In genomic region chr7:64888901-64889685, GRCh38 we compare ENCODE assay signal across 8 cellular contexts. TPM values are rescaled to one million over a fixed set of nuclear protein-coding genes. Genes with fewer than 3 reads are reported as not detected.
A peak's percentile ranks its signal among the peaks of the same experiment; 100 is the strongest.
DNase-seq lines count a peak whose midpoint lies in the region; ATAC-seq and TF ChIP-seq lines count a peak whose summit lies in the region.

No MANE protein-coding gene starts in this region.

- peak overlapping the region; percentile 22 to 69 (median 44) for H3K4me3 ChIP-seq in esophagus squamous epithelium
- peak overlapping the region; percentile 62 for H3K4me3 ChIP-seq in naive thymus-derived CD4-positive, alpha-beta T cell (ENCODE audit: low read length)

- peak; percentile 56 for ATAC-seq in naive thymus-derived CD4-positive, alpha-beta T cell
- no peak for ATAC-seq in GM19455 (IDR thresholded peaks at IDR 0.05; ENCODE audit: unreplicated experiment)

- peak overlapping the region in 4 of 9 donors; percentile 16 to 65 (median 30) for H3K27ac Mint-ChIP-seq in naive thymus-derived CD4-positive, alpha-beta T cell

- 37 to 40% methylated on average over 7 to 15 of the region's 60 CpGs for WGBS in esophagus squamous epithelium, 2 donors

- H3K27me3 Mint-ChIP-seq in naive thymus-derived CD4-positive, alpha-beta T cell = peaks cover 43 to 61% (median 49%) of the 10 kb centered on the region in 5 donors

- intact Hi-C loops in esophagus squamous epithelium (cut with DNase I) = no loop called here
- intact Hi-C loops in naive thymus-derived CD4-positive, alpha-beta T cell (cut with micrococcal nuclease) = loop anchor here (1.0 to 5.0 kb wide), 3 partner anchors 14 to 97 kb away; partner anchors contain the start of genes ZNF273 (in 2 of the 2) and ZNF138 (in 1 of the 2)

- TF ChIP-seq POLR2A in esophagus squamous epithelium (IDR thresholded peaks at IDR 0.05) = no peak

- TF ChIP-seq CTCF in RWPE1 (conservative IDR thresholded peaks at IDR 0.05; ENCODE audit: low read depth) (no peak), esophagus squamous epithelium (IDR thresholded peaks at IDR 0.05) (no peak)

- H3K27ac ChIP-seq in RWPE1 (peak overlapping the region; percentile 99), esophagus squamous epithelium (peak overlapping the region in 2 of 4 donors; percentile 87 to 89)
- H3K27ac ChIP-seq in naive thymus-derived CD4-positive, alpha-beta T cell (ENCODE audit: low read depth, low read length) = no peak overlapping the region

- H3K4me3 Mint-ChIP-seq in naive thymus-derived CD4-positive, alpha-beta T cell = peak overlapping the region; percentile 87 to 96 (median 90)

- H3K4me1 ChIP-seq in esophagus squamous epithelium = peaks cover 28 to 67% (median 37%) of the 10 kb centered on the region in 3 donors
- H3K4me1 ChIP-seq in naive thymus-derived CD4-positive, alpha-beta T cell (ENCODE audit: control insufficient read depth in 2 of 2, insufficient read depth in 2 of 2, low read length in 2 of 2) = peaks cover 0 to 10% of the 10 kb centered on the region in 2 donors

- POLR2A ChIA-PET in RWPE1 (lab: Yijun Ruan, JAX; ENCODE audit: low non-redundant PET) = no interaction called here
- POLR2A ChIA-PET in naive thymus-derived CD4-positive, alpha-beta T cell (lab: Charles Lee) = no interaction called here

- CTCF ChIA-PET in RWPE1 (lab: Yijun Ruan, JAX) = no interaction called here
- CTCF ChIA-PET in naive thymus-derived CD4-positive, alpha-beta T cell (lab: Charles Lee) = no interaction called here

- no peaks in the 10 kb centered on the region for H3K9me3 ChIP-seq in esophagus squamous epithelium
- H3K9me3 ChIP-seq in naive thymus-derived CD4-positive, alpha-beta T cell (ENCODE audit: control insufficient read depth in 2 of 3, low read length in 3 of 3) = no peaks in the 10 kb centered on the region

- peaks cover 0 to 5% (median under 1%) of the 10 kb centered on the region in 5 donors for H3K36me3 Mint-ChIP-seq in naive thymus-derived CD4-positive, alpha-beta T cell

- peaks cover 11 to 17% (median 12%) of the 10 kb centered on the region in 7 donors for H3K4me1 Mint-ChIP-seq in naive thymus-derived CD4-positive, alpha-beta T cell

- peaks cover 0 to 18% (median 0%) of the 10 kb centered on the region in 3 donors for H3K36me3 ChIP-seq in esophagus squamous epithelium
- H3K36me3 ChIP-seq in naive thymus-derived CD4-positive, alpha-beta T cell (ENCODE audit: control insufficient read depth in 2 of 3, insufficient read depth in 3 of 3, low read length in 3 of 3) = no peaks in the 10 kb centered on the region

- peaks cover 0 to 9% (median 0%) of the 10 kb centered on the region in 11 donors for H3K9me3 Mint-ChIP-seq in naive thymus-derived CD4-positive, alpha-beta T cell

- H3K27me3 ChIP-seq in esophagus squamous epithelium = peaks cover 0 to 13% (median 0%) of the 10 kb centered on the region in 4 donors
- H3K27me3 ChIP-seq in naive thymus-derived CD4-positive, alpha-beta T cell (ENCODE audit: control insufficient read depth in 2 of 2, insufficient read depth in 2 of 2, low read length in 2 of 2) = peaks cover 0 to 7% of the 10 kb centered on the region in 2 donors

- DNase-seq in DMS53 (lab: John Stamatoyannopoulos, UW) (peak; percentile 74), RWPE1 (ENCODE audit: low spot score) (no peak), esophagus squamous epithelium (lab: John Stamatoyannopoulos, UW) (no peak), DMS153 treated with DMSO at 0.1 percent for 48 hours (lab: John Stamatoyannopoulos, UW; ENCODE audit: unreplicated experiment) (no peak), GM19238 (ENCODE audit: insufficient read length, low spot score) (no peak), NCI-H1105 (lab: John Stamatoyannopoulos, UW) (no peak)
- peak in 3 of 9 donors; percentile 14 to 19 (median 14) for DNase-seq in naive thymus-derived CD4-positive, alpha-beta T cell

RNA-seq across cellular contexts. Expression of gene ZNF273, which starts 14.0 kb away (rescaled TPM):
- 10 to 100 TPM in 3 of 4 donors, 1 to 10 TPM in 1; 8.0 to 43.3 (median 14.0) TPM for total RNA-seq in esophagus squamous epithelium
- total RNA-seq in naive thymus-derived CD4-positive, alpha-beta T cell = 10 to 100 TPM in 1 of 5 experiments, 1 to 10 TPM in 4; 3.8 to 10.9 (median 7.5) TPM
- 1 to 10 TPM; 3.6 to 5.8 TPM for polyA plus RNA-seq in naive thymus-derived CD4-positive, alpha-beta T cell
